Comparison of ENCODE assay signal across 1 cellular context in genomic region chr1:200182701-200183100, GRCh38.
TF ChIP-seq lines count a peak whose summit lies in the region.

No MANE protein-coding gene starts in this region.

TF ChIP-seq in IMR-90, 13 proteins besides CTCF, POLR2A, EP300 and RAD21:
- TF ChIP-seq, protein P1, sequence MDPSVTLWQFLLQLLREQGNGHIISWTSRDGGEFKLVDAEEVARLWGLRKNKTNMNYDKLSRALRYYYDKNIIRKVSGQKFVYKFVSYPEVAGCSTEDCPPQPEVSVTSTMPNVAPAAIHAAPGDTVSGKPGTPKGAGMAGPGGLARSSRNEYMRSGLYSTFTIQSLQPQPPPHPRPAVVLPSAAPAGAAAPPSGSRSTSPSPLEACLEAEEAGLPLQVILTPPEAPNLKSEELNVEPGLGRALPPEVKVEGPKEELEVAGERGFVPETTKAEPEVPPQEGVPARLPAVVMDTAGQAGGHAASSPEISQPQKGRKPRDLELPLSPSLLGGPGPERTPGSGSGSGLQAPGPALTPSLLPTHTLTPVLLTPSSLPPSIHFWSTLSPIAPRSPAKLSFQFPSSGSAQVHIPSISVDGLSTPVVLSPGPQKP (IDR thresholded peaks at IDR 0.05; ENCODE audit: borderline replicate concordance, low read depth, low read length): no peak
- TF ChIP-seq NFE2L2 (IDR thresholded peaks at IDR 0.05; ENCODE audit: low read depth, low read length) (no peak), RCOR1 (IDR thresholded peaks at IDR 0.05; ENCODE audit: insufficient replicate concordance, low read length) (no peak), CHD1 (IDR thresholded peaks at IDR 0.05; ENCODE audit: low read depth, low read length) (no peak), SMC3 (IDR thresholded peaks at IDR 0.05; ENCODE audit: low read depth, low read length) (no peak), MAZ (IDR thresholded peaks at IDR 0.05; ENCODE audit: borderline replicate concordance, low read depth, low read length) (no peak), BHLHE40 (IDR thresholded peaks at IDR 0.05; ENCODE audit: low read depth, low read length) (no peak), CEBPB (IDR thresholded peaks at IDR 0.05; ENCODE audit: low read depth, low read length) (no peak), FOS (IDR thresholded peaks at IDR 0.05; ENCODE audit: low read depth, low read length) (no peak), MXI1 (IDR thresholded peaks at IDR 0.05; ENCODE audit: borderline replicate concordance, low read depth, low read length) (no peak)
- TF ChIP-seq, protein P2, sequence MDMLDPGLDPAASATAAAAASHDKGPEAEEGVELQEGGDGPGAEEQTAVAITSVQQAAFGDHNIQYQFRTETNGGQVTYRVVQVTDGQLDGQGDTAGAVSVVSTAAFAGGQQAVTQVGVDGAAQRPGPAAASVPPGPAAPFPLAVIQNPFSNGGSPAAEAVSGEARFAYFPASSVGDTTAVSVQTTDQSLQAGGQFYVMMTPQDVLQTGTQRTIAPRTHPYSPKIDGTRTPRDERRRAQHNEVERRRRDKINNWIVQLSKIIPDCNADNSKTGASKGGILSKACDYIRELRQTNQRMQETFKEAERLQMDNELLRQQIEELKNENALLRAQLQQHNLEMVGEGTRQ (IDR thresholded peaks at IDR 0.05; ENCODE audit: low read depth, low read length): no peak
